1 cellular context compared by ENCODE assay signal in the genomic region with DNA sequence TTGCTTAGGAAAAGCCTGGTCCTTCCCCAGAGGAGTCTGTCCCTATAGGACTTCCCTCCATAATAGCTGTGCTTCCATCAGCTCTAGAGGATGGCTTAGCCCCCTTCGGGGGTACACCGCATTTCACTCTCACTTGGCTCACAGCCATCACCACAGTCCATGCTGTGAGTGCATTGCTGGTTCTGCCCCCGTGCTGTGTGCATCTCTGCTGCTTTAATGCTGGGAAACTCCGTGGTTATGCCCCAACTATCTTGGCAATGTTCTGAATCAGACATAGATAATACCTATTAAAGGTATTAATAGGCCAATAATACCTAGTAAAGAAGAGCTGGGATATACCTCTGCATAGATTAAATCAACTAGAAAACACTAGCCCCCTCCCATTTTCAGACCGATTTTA.
TF ChIP-seq lines count a peak whose summit lies in the region.

No MANE protein-coding gene starts in this region.

TF ChIP-seq in GM23338, 12 proteins besides CTCF, POLR2A, EP300 and RAD21 (continued from another document):
- TF ChIP-seq, protein P1, sequence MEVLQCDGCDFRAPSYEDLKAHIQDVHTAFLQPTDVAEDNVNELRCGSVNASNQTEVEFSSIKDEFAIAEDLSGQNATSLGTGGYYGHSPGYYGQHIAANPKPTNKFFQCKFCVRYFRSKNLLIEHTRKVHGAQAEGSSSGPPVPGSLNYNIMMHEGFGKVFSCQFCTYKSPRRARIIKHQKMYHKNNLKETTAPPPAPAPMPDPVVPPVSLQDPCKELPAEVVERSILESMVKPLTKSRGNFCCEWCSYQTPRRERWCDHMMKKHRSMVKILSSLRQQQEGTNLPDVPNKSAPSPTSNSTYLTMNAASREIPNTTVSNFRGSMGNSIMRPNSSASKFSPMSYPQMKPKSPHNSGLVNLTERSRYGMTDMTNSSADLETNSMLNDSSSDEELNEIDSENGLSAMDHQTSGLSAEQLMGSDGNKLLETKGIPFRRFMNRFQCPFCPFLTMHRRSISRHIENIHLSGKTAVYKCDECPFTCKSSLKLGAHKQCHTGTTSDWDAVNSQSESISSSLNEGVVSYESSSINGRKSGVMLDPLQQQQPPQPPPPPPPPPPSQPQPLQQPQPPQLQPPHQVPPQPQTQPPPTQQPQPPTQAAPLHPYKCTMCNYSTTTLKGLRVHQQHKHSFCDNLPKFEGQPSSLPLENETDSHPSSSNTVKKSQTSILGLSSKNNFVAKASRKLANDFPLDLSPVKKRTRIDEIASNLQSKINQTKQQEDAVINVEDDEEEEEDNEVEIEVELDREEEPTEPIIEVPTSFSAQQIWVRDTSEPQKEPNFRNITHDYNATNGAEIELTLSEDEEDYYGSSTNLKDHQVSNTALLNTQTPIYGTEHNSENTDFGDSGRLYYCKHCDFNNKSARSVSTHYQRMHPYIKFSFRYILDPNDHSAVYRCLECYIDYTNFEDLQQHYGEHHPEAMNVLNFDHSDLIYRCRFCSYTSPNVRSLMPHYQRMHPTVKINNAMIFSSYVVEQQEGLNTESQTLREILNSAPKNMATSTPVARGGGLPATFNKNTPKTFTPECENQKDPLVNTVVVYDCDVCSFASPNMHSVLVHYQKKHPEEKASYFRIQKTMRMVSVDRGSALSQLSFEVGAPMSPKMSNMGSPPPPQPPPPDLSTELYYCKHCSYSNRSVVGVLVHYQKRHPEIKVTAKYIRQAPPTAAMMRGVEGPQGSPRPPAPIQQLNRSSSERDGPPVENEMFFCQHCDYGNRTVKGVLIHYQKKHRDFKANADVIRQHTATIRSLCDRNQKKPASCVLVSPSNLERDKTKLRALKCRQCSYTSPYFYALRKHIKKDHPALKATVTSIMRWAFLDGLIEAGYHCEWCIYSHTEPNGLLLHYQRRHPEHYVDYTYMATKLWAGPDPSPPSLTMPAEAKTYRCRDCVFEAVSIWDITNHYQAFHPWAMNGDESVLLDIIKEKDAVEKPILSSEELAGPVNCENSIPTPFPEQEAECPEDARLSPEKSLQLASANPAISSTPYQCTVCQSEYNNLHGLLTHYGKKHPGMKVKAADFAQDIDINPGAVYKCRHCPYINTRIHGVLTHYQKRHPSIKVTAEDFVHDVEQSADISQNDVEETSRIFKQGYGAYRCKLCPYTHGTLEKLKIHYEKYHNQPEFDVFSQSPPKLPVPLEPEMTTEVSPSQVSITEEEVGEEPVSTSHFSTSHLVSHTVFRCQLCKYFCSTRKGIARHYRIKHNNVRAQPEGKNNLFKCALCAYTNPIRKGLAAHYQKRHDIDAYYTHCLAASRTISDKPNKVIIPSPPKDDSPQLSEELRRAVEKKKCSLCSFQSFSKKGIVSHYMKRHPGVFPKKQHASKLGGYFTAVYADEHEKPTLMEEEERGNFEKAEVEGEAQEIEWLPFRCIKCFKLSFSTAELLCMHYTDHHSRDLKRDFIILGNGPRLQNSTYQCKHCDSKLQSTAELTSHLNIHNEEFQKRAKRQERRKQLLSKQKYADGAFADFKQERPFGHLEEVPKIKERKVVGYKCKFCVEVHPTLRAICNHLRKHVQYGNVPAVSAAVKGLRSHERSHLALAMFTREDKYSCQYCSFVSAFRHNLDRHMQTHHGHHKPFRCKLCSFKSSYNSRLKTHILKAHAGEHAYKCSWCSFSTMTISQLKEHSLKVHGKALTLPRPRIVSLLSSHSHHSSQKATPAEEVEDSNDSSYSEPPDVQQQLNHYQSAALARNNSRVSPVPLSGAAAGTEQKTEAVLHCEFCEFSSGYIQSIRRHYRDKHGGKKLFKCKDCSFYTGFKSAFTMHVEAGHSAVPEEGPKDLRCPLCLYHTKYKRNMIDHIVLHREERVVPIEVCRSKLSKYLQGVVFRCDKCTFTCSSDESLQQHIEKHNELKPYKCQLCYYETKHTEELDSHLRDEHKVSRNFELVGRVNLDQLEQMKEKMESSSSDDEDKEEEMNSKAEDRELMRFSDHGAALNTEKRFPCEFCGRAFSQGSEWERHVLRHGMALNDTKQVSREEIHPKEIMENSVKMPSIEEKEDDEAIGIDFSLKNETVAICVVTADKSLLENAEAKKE (CRISPR knock-in tag; IDR thresholded peaks at IDR 0.05), result no peak
- no peak for TF ChIP-seq ZNF114 (CRISPR knock-in tag; IDR thresholded peaks at IDR 0.05)
- TF ChIP-seq, protein P2, sequence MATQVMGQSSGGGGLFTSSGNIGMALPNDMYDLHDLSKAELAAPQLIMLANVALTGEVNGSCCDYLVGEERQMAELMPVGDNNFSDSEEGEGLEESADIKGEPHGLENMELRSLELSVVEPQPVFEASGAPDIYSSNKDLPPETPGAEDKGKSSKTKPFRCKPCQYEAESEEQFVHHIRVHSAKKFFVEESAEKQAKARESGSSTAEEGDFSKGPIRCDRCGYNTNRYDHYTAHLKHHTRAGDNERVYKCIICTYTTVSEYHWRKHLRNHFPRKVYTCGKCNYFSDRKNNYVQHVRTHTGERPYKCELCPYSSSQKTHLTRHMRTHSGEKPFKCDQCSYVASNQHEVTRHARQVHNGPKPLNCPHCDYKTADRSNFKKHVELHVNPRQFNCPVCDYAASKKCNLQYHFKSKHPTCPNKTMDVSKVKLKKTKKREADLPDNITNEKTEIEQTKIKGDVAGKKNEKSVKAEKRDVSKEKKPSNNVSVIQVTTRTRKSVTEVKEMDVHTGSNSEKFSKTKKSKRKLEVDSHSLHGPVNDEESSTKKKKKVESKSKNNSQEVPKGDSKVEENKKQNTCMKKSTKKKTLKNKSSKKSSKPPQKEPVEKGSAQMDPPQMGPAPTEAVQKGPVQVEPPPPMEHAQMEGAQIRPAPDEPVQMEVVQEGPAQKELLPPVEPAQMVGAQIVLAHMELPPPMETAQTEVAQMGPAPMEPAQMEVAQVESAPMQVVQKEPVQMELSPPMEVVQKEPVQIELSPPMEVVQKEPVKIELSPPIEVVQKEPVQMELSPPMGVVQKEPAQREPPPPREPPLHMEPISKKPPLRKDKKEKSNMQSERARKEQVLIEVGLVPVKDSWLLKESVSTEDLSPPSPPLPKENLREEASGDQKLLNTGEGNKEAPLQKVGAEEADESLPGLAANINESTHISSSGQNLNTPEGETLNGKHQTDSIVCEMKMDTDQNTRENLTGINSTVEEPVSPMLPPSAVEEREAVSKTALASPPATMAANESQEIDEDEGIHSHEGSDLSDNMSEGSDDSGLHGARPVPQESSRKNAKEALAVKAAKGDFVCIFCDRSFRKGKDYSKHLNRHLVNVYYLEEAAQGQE (IDR thresholded peaks at IDR 0.05; ENCODE audit: unreplicated experiment), result no peak
- no peak for TF ChIP-seq JUNB (IDR thresholded peaks at IDR 0.05; ENCODE audit: unreplicated experiment)
- TF ChIP-seq CREB1 (CRISPR knock-in tag; IDR thresholded peaks at IDR 0.05; ENCODE audit: low read depth), result no peak
